16 cellular contexts compared by ENCODE assay signal in genomic region chr10:128641998-128642397, GRCh38.
"Had no signal": no experiment of that assay in that cellular context is flagged by ENCODE, and none has a peak within 500 bp of the region (broad histone marks: within the 10 kb centered on the region; RNA-seq: fewer than 3 reads in every experiment).

No MANE protein-coding gene starts in this region.

- H3K27ac Mint-ChIP-seq: immature natural killer cell; mesothelial cell of epicardium; natural killer cell treated with Interleukin-12 subunit alpha and Interleukin-12 subunit beta and Interleukin-15 and Interleukin-18, amount 100 ng/mL, for 72 hours; stimulated activated naive CD8-positive, alpha-beta T cell treated with anti-CD3 and anti-CD28 coated beads, Interleukin-15, Interleukin-2, amounts not matched to agents 100 ng/mL and 50 ng/mL, for 24 hours; T-cell; type B pancreatic cell had no signal

- H3K27me3 Mint-ChIP-seq: stimulated activated naive CD8-positive, alpha-beta T cell treated with anti-CD3 and anti-CD28 coated beads, Interleukin-15, Interleukin-2, amounts not matched to agents 100 ng/mL and 50 ng/mL, for 24 hours; type B pancreatic cell had no signal

- H3K4me3 Mint-ChIP-seq: immature natural killer cell; mesothelial cell of epicardium; natural killer cell treated with Interleukin-12 subunit alpha and Interleukin-12 subunit beta and Interleukin-15 and Interleukin-18, amount 100 ng/mL, for 72 hours; stimulated activated naive CD8-positive, alpha-beta T cell treated with anti-CD3 and anti-CD28 coated beads, Interleukin-15, Interleukin-2, amounts not matched to agents 100 ng/mL and 50 ng/mL, for 24 hours; T-cell; type B pancreatic cell had no signal

- H3K27ac ChIP-seq: ascending aorta, breast epithelium, esophagus muscularis mucosa, neutrophil had no signal

- H3K4me1 Mint-ChIP-seq: immature natural killer cell, mesothelial cell of epicardium, T-cell had no signal

- H3K4me3 ChIP-seq: ascending aorta, breast epithelium, esophagus muscularis mucosa had no signal

- H3K9me3 ChIP-seq: ascending aorta, neutrophil had no signal

- H3K4me2 ChIP-seq: SK-N-SH had no signal

- DNase-seq: activated CD4-positive, alpha-beta T cell treated with anti-CD3 and anti-CD28 coated beads, Interleukin-2, amount 50 U/mL, for 48 hours; effector CD4-positive, alpha-beta T cell; immature natural killer cell; SK-N-SH; stimulated activated CD4-positive, alpha-beta T cell treated with anti-CD3 and anti-CD28 coated beads, Interleukin-2, amount 100 ng/mL, for 24 hours; T-cell; T1000 had no signal

- ATAC-seq: activated CD4-positive, CD25-positive, alpha-beta regulatory T cell treated with anti-CD3 and anti-CD28 coated beads, Interleukin-2, amount 50 U/mL, for 24 hours; natural killer cell treated with Interleukin-12 subunit alpha and Interleukin-12 subunit beta and Interleukin-15 and Interleukin-18, amount 100 ng/mL, for 72 hours; T-cell had no signal

- H3K36me3 Mint-ChIP-seq: immature natural killer cell; mesothelial cell of epicardium; natural killer cell treated with Interleukin-12 subunit alpha and Interleukin-12 subunit beta and Interleukin-15 and Interleukin-18, amount 100 ng/mL, for 72 hours; T-cell; type B pancreatic cell had no signal

- H3K36me3 ChIP-seq: ascending aorta, breast epithelium, esophagus muscularis mucosa, neutrophil had no signal

- H3K9ac ChIP-seq: SK-N-SH had no signal

- H3K27me3 ChIP-seq: ascending aorta, breast epithelium, esophagus muscularis mucosa, neutrophil had no signal

- H3K4me1 ChIP-seq: ascending aorta, breast epithelium, esophagus muscularis mucosa had no signal

- H3K9me3 Mint-ChIP-seq: immature natural killer cell; natural killer cell treated with Interleukin-12 subunit alpha and Interleukin-12 subunit beta and Interleukin-15 and Interleukin-18, amount 100 ng/mL, for 72 hours; type B pancreatic cell had no signal
